In genomic region chr4:182975806-182976205, GRCh38 we compare ENCODE assay signal across 8 cellular contexts. TPM values are rescaled to one million over a fixed set of nuclear protein-coding genes. Genes with fewer than 3 reads are reported as not detected.
DNase-seq lines count a peak whose midpoint lies in the region; ATAC-seq, FAIRE-seq and TF ChIP-seq lines count a peak whose summit lies in the region.

No MANE protein-coding gene starts in this region.

- intact Hi-C loops in GM12878 (cut with micrococcal nuclease; ENCODE audit: unreplicated experiment): loop anchor here (5.0 kb wide), 1 partner anchor 59 kb away; the partner anchor contains the start of gene DCTD

- POLR2A ChIA-PET in GM12878 (lab: Charles Lee): interaction anchor here (1.3 to 1.5 kb wide), 2 partner anchors 36 to 58 kb away, joined by 3 read pairs; no protein-coding TSS in a partner anchor

- peak overlapping the region; percentile 6 for H2AFZ ChIP-seq in GM12878 (ENCODE audit: control insufficient read depth, low read depth, low read length)

- ATAC-seq in GM19467 (IDR thresholded peaks at IDR 0.05; ENCODE audit: unreplicated experiment) (peak; percentile 58), HG03565 (IDR thresholded peaks at IDR 0.05; ENCODE audit: unreplicated experiment) (peak; percentile 74), GM12878 (peak; percentile 90)

- H3K4me1 ChIP-seq in GM12878 (ENCODE audit: control insufficient read depth, insufficient read depth, low read length): peaks cover 8% of the 10 kb centered on the region

- RAD21 ChIA-PET in GM12878 (lab: Charles Lee; ENCODE audit: unreplicated experiment): interaction anchor here (0.8 to 1.2 kb wide), 4 partner anchors 57 to 287 kb away, joined by 3 to 4 read pairs (median 4); no protein-coding TSS in a partner anchor

- TF ChIP-seq RAD21 in GM12878 (IDR thresholded peaks at IDR 0.05; ENCODE audit: insufficient read depth, low read depth, low read length): no peak

- no peak for TF ChIP-seq POLR2A in GM12878 (IDR thresholded peaks at IDR 0.05; ENCODE audit: low read depth, low read length)

- no peaks in the 10 kb centered on the region; a peak in 1 of 4 replicates for H3K36me3 ChIP-seq in GM12878 (ENCODE audit: control insufficient read depth in 2 of 2, insufficient read depth in 2 of 2, low read length in 1 of 2)

- H3K4me3 ChIP-seq in GM12878: no peak overlapping the region

- TF ChIP-seq EP300 in GM12878 (IDR thresholded peaks at IDR 0.05; ENCODE audit: borderline replicate concordance in 1 of 2, control insufficient read depth in 1 of 2, low read depth in 2 of 2, low read length in 2 of 2): no peak

- 5% methylated on average over 3 of the region's 3 CpGs for WGBS in GM12878 (ENCODE audit: insufficient coverage, insufficient replicate concordance, low lambda C conversion rate, missing lambda C conversion rate)

- no peak for TF ChIP-seq CTCF in GM12878 (IDR thresholded peaks at IDR 0.05 in 2 of 3, conservative IDR thresholded peaks at IDR 0.05 in 1 of 3; ENCODE audit: control insufficient read depth in 2 of 3, extremely low read depth in 1 of 3, insufficient read depth in 1 of 3, low read depth in 3 of 3, low read length in 3 of 3)

- H3K27me3 ChIP-seq in GM12878 (replicated peaks in 1 of 2; ENCODE audit: control insufficient read depth in 2 of 2, insufficient read depth in 2 of 2, low read length in 1 of 2): no peaks in the 10 kb centered on the region

- H3K9ac ChIP-seq in GM12878 (ENCODE audit: control insufficient read depth, insufficient read depth, low read length): no peak overlapping the region

- peaks cover 6% of the 10 kb centered on the region; the same call in 2 of the 3 replicates for H3K9me3 ChIP-seq in GM12878 (replicated peaks; ENCODE audit: control insufficient read depth, insufficient read depth, low read length)

- in situ Hi-C loops in GM12878 (cut with MboI): no loop called here

- FAIRE-seq in GM12878 (lab: Jason Lieb, UNC): no peak

- no peaks in the 10 kb centered on the region for H4K20me1 ChIP-seq in GM12878 (ENCODE audit: control insufficient read depth, insufficient read depth)

- BruUV-seq in GM12878 (replicated peaks; lab: Mats Ljungman, UMichigan): no TSS peak

- SMC1A ChIA-PET in GM12878 (lab: Charles Lee; ENCODE audit: uncharacterized antibody, unreplicated experiment): interaction anchor here (1.1 to 1.6 kb wide), 5 partner anchors 33 to 286 kb away, joined by 3 to 8 read pairs (median 3); no protein-coding TSS in a partner anchor

- H3K79me2 ChIP-seq in GM12878 (ENCODE audit: control insufficient read depth, insufficient read depth, low read length): no peaks in the 10 kb centered on the region

- H3K27ac ChIP-seq in GM12878 (ENCODE audit: control insufficient read depth, insufficient read depth): no peak overlapping the region; the same call in 1 of the 2 replicates

- H3K4me2 ChIP-seq in GM12878 (ENCODE audit: control insufficient read depth, insufficient read depth): no peak overlapping the region

- DNase-seq in CMK (ENCODE audit: low read depth): peak; percentile 18
- peak; percentile 57 for DNase-seq in GM12878 (ENCODE audit: low read depth, low spot score)
- peak; percentile 67 for DNase-seq in stromal cell of bone marrow (ENCODE audit: low read depth)
- no peak for DNase-seq in activated gamma-delta T cell treated with Interleukin-2 at 50 U/mL for 16 hours
- no peak for DNase-seq in NCI-H446 (lab: John Stamatoyannopoulos, UW)
- DNase-seq in NCI-H510A treated with DMSO at 0.1 percent for 48 hours (lab: John Stamatoyannopoulos, UW): no peak

- CTCF ChIA-PET in GM12878 (lab: Yijun Ruan, JAX): interaction anchor here (1.5 kb wide), 1 partner anchor 281 kb away, joined by 3 read pairs; no protein-coding TSS in a partner anchor

TF ChIP-seq in GM12878, 131 proteins besides CTCF, POLR2A, EP300 and RAD21 (continues in another document):
- TF ChIP-seq ZNF592 (IDR thresholded peaks at IDR 0.05): no peak
- TF ChIP-seq CREB1 (IDR thresholded peaks at IDR 0.05; ENCODE audit: low read depth): peak; percentile 36; the same call in 1 of the 2 replicates
- TF ChIP-seq ATF2 (IDR thresholded peaks at IDR 0.05; ENCODE audit: low read length): peak; percentile 67; the same call in 1 of the 2 replicates
- no peak for TF ChIP-seq TAF1 (IDR thresholded peaks at IDR 0.05; ENCODE audit: borderline replicate concordance, low read depth, low read length)
- no peak for TF ChIP-seq HDGF (IDR thresholded peaks at IDR 0.05)
- peak; percentile 82 for TF ChIP-seq EED (IDR thresholded peaks at IDR 0.05; ENCODE audit: low read depth)
- TF ChIP-seq PBX3 (IDR thresholded peaks at IDR 0.05; ENCODE audit: insufficient replicate concordance, low read depth, low read length): peak; percentile 67
- TF ChIP-seq PKNOX1 (IDR thresholded peaks at IDR 0.05): peak; percentile 90

RNA-seq across cellular contexts. Expression of gene DCTD, which starts 58.6 kb away (rescaled TPM):
- 82.1 and 82.8 TPM in 2 replicates for total RNA-seq in GM12878 (2013; cell fraction: nucleolus; rRNA removed)
- total RNA-seq in GM12878 (2014; rRNA removed) (73.5 and 74.6 TPM in 2 replicates), GM12878 (2014; rRNA removed; fragmentation: Illumina TruSeq; extraction: Trizol) (83.1 and 84.6 TPM in 2 replicates), GM12878 (2021) (112 and 116 TPM in 2 replicates)
- polyA plus RNA-seq in GM12878 (2011; ENCODE audit: low read depth): 68.3 TPM
- polyA plus RNA-seq in GM12878 (2011; rRNA removed) (137 and 143 TPM in 2 replicates), GM12878 (2014; fragmentation: Illumina TruSeq; extraction: Trizol) (118 and 128 TPM in 2 replicates), GM12878 (2014; fragmentation: Nextera tagmentation; extraction: Ambion mirVana) (10 to 100 TPM; 37.8 to 58.4 TPM), GM12878 (2014; rRNA removed) (96.4 and 104 TPM in 2 replicates), GM12878 (2016; fragmentation: Nextera tagmentation; extraction: Ambion mirVana) (10 to 100 TPM; 79.9 to 99.6 TPM)
- 121 and 127 TPM in 2 replicates for polyA plus RNA-seq in GM12878 (2011; cell fraction: cytosol; rRNA removed)
- polyA plus RNA-seq in GM12878 (2011; cell fraction: nucleus; rRNA removed): 157 and 179 TPM in 2 replicates
- 78.2 and 83.3 TPM in 2 replicates for polyA plus RNA-seq in GM12878 (2012)
- 111 and 176 TPM in 2 replicates for polyA minus RNA-seq in GM12878 (2011; rRNA and poly(A)+ RNA removed)
- 37.4 and 40.8 TPM in 2 replicates for polyA minus RNA-seq in GM12878 (2011; cell fraction: cytosol; rRNA and poly(A)+ RNA removed)
- 65.0 and 110 TPM in 2 replicates for polyA minus RNA-seq in GM12878 (2011; cell fraction: nucleus; rRNA and poly(A)+ RNA removed)

Comparison
In these comparisons a context has a peak if more than half of its experiments do, and no peak if none do; other contexts are left out.
1. DNase-seq: peak in CMK (single experiment), GM12878 (single experiment) and stromal cell of bone marrow (single experiment); none in activated gamma-delta T cell treated with Interleukin-2 at 50 U/mL for 16 hours (single experiment), NCI-H446 (0 of 2) and NCI-H510A treated with DMSO at 0.1 percent for 48 hours (single experiment).
2. Peak in every context shown above with its lines, with median percentiles within 50 percentile points of each other: ATAC-seq.